Comparison of ENCODE assay signal across 19 cellular contexts in genomic region chr22:44311855-44312170, GRCh38. TPM values are rescaled to one million over a fixed set of nuclear protein-coding genes. Genes with fewer than 3 reads are reported as not detected.
DNase-seq lines count a peak whose midpoint lies in the region; ATAC-seq, FAIRE-seq and TF ChIP-seq lines count a peak whose summit lies in the region.
"Had no signal": no experiment of that assay in that cellular context is flagged by ENCODE, and none has a peak within 500 bp of the region (broad histone marks: within the 10 kb centered on the region; RNA-seq: fewer than 3 reads in every experiment).

No MANE protein-coding gene starts in this region.

- H3K36me3 ChIP-seq in breast epithelium (no peaks in the 10 kb centered on the region), bronchial epithelial cell (ENCODE audit: control insufficient read depth, insufficient read depth, low read length) (no peaks in the 10 kb centered on the region), keratinocyte (ENCODE audit: control insufficient read depth in 2 of 2, extremely low read depth in 1 of 2, insufficient read depth in 2 of 2, low read length in 2 of 2) (no peaks in the 10 kb centered on the region), vagina (no peaks in the 10 kb centered on the region), thyroid gland (no peaks in the 10 kb centered on the region)
- no peaks in the 10 kb centered on the region for H3K36me3 ChIP-seq in CD8-positive, alpha-beta T cell (ENCODE audit: insufficient read depth, low read length)
- H3K36me3 ChIP-seq: heart right ventricle had no signal

- WGBS in thyroid gland, 2 donors, result 54 to 72% methylated on average over 3 of the region's 3 CpGs

- no peak overlapping the region for H3K4me3 ChIP-seq in breast epithelium
- H3K4me3 ChIP-seq in bronchial epithelial cell (ENCODE audit: low read depth, low read length), result no peak overlapping the region
- no peak overlapping the region for H3K4me3 ChIP-seq in keratinocyte (ENCODE audit: control insufficient read depth in 2 of 3, extremely low read depth in 1 of 3, insufficient read depth in 2 of 3, low read depth in 1 of 3, low read length in 3 of 3)
- H3K4me3 ChIP-seq in vagina, result peak overlapping the region; percentile 27 to 45
- H3K4me3 ChIP-seq in thyroid gland (replicated peaks in 1 of 3), result no peak overlapping the region
- no peak overlapping the region for H3K4me3 ChIP-seq in CD8-positive, alpha-beta T cell (ENCODE audit: low read depth, low read length)
- H3K4me3 ChIP-seq: heart right ventricle, PC-9, skin epidermis had no signal

- TF ChIP-seq POLR2A in breast epithelium (IDR thresholded peaks at IDR 0.05) (no peak), vagina (IDR thresholded peaks at IDR 0.05) (no peak), thyroid gland (IDR thresholded peaks at IDR 0.05) (no peak)

- DNase-seq in MCF 10A (ENCODE audit: unreplicated experiment) (peak; percentile 43), breast epithelium (ENCODE audit: low spot score in 2 of 2) (no peak), bronchial epithelial cell (ENCODE audit: low read depth) (peak; percentile 69), keratinocyte (ENCODE audit: low read depth, low spot score) (peak; percentile 46), vagina (ENCODE audit: extremely low spot score in 2 of 2) (no peak), thyroid gland (no peak)
- DNase-seq in activated CD4-positive, alpha-beta T cell treated with anti-CD3 and anti-CD28 coated beads, Interleukin-2, amount 50 U/mL, for 48 hours, result no peak
- no peak for DNase-seq in CD8-positive, alpha-beta T cell
- DNase-seq: 8988T; activated CD4-positive, alpha-beta T cell treated with anti-CD3 and anti-CD28 coated beads for 1 hour; activated T-cell treated with anti-CD3 and anti-CD28 coated beads, Interleukin-2, amount 50 U/mL, for 72 hours; amygdala; effector memory CD4-positive, alpha-beta T cell; heart right ventricle; NCI-H1417; PC-9; T-helper 17 cell had no signal

- H3K27me3 ChIP-seq in breast epithelium, result peaks cover 0 to 9% of the 10 kb centered on the region in 2 donors
- H3K27me3 ChIP-seq in bronchial epithelial cell (ENCODE audit: control insufficient read depth, insufficient read depth, low read length), result no peaks in the 10 kb centered on the region
- peaks cover 5% of the 10 kb centered on the region for H3K27me3 ChIP-seq in keratinocyte (ENCODE audit: control insufficient read depth, extremely low read depth, insufficient read depth, low read length)
- H3K27me3 ChIP-seq in vagina, result no peaks in the 10 kb centered on the region
- H3K27me3 ChIP-seq in thyroid gland, result no peaks in the 10 kb centered on the region
- H3K27me3 ChIP-seq in CD8-positive, alpha-beta T cell (ENCODE audit: insufficient read depth, low read length), result no peaks in the 10 kb centered on the region
- H3K27me3 ChIP-seq: heart right ventricle had no signal

- CTCF ChIA-PET in MCF 10A (lab: Yijun Ruan, JAX), result no interaction called here
- CTCF ChIA-PET in CD8-positive, alpha-beta T cell (lab: Charles Lee), result no interaction called here

- peak overlapping the region; percentile 42 for H3K9ac ChIP-seq in keratinocyte (ENCODE audit: control insufficient read depth, extremely low read depth, insufficient read depth, low read length)

- no peaks in the 10 kb centered on the region for H3K79me2 ChIP-seq in keratinocyte (ENCODE audit: control insufficient read depth, insufficient read depth, low read length)

- H3K36me3 Mint-ChIP-seq in MCF 10A (ENCODE audit: insufficient read depth, unreplicated experiment), result no peaks in the 10 kb centered on the region
- no peaks in the 10 kb centered on the region for H3K36me3 Mint-ChIP-seq in CD8-positive, alpha-beta T cell

- H3K4me1 ChIP-seq in breast epithelium (no peaks in the 10 kb centered on the region), keratinocyte (ENCODE audit: control insufficient read depth, extremely low read depth, insufficient read depth, low read length) (peaks cover 48% of the 10 kb centered on the region), vagina (peaks cover 61% of the 10 kb centered on the region), thyroid gland (no peaks in the 10 kb centered on the region)
- H3K4me1 ChIP-seq in CD8-positive, alpha-beta T cell (ENCODE audit: insufficient read depth, low read length), result peaks cover 32% of the 10 kb centered on the region

- H2AFZ ChIP-seq in keratinocyte (ENCODE audit: control insufficient read depth, low read length), result no peak overlapping the region
- H2AFZ ChIP-seq: PC-9 had no signal

- no peaks in the 10 kb centered on the region for H3K9me3 ChIP-seq in breast epithelium
- H3K9me3 ChIP-seq in keratinocyte (ENCODE audit: control insufficient read depth, low read depth, low read length), result no peaks in the 10 kb centered on the region
- no peaks in the 10 kb centered on the region for H3K9me3 ChIP-seq in vagina
- no peaks in the 10 kb centered on the region for H3K9me3 ChIP-seq in thyroid gland
- no peaks in the 10 kb centered on the region for H3K9me3 ChIP-seq in CD8-positive, alpha-beta T cell (ENCODE audit: low read length)
- H3K9me3 ChIP-seq: heart right ventricle had no signal

- H3K27ac ChIP-seq in breast epithelium (no peak overlapping the region), keratinocyte (ENCODE audit: control insufficient read depth, insufficient read depth, low read length) (peak overlapping the region; percentile 43), vagina (peak overlapping the region; percentile 92), thyroid gland (no peak overlapping the region)
- no peak overlapping the region for H3K27ac ChIP-seq in CD8-positive, alpha-beta T cell (ENCODE audit: low read depth, low read length)
- H3K27ac ChIP-seq: heart right ventricle, PC-9 had no signal

- peaks cover 12% of the 10 kb centered on the region for H3K4me1 Mint-ChIP-seq in MCF 10A (ENCODE audit: insufficient read depth, unreplicated experiment)
- peaks cover 10% of the 10 kb centered on the region for H3K4me1 Mint-ChIP-seq in CD8-positive, alpha-beta T cell (ENCODE audit: low read depth)
- H3K4me1 Mint-ChIP-seq: T-helper 17 cell had no signal

- ATAC-seq in CD8-positive, alpha-beta T cell, result no peak
- ATAC-seq: activated T-cell treated with anti-CD3 and anti-CD28 coated beads, Interleukin-2, amount 50 U/mL, for 72 hours; heart right ventricle; left ventricle myocardium superior; T-helper 17 cell had no signal

- no peak for FAIRE-seq in bronchial epithelial cell (lab: Jason Lieb, UNC)
- FAIRE-seq in keratinocyte (lab: Jason Lieb, UNC), result peak; percentile 5

- BruUV-seq in MCF 10A (replicated peaks; lab: Mats Ljungman, UMichigan), result no TSS peak

- H3K27me3 Mint-ChIP-seq in MCF 10A (ENCODE audit: insufficient read depth, unreplicated experiment), result no peaks in the 10 kb centered on the region
- no peaks in the 10 kb centered on the region for H3K27me3 Mint-ChIP-seq in CD8-positive, alpha-beta T cell (ENCODE audit: low read depth)

- no peak for TF ChIP-seq CTCF in MCF 10A (IDR thresholded peaks at IDR 0.05; ENCODE audit: unreplicated experiment)
- no peak for TF ChIP-seq CTCF in breast epithelium (IDR thresholded peaks at IDR 0.05)
- no peak for TF ChIP-seq CTCF in bronchial epithelial cell (IDR thresholded peaks at IDR 0.05; ENCODE audit: insufficient read depth, low read length, severe bottlenecking)
- TF ChIP-seq CTCF in keratinocyte (optimal IDR thresholded peaks at IDR 0.05 in 1 of 3, IDR thresholded peaks at IDR 0.05 in 1 of 3, conservative IDR thresholded peaks at IDR 0.05 in 1 of 3; ENCODE audit: extremely low read depth in 1 of 3, insufficient read depth in 2 of 3, low read length in 3 of 3), result no peak
- no peak for TF ChIP-seq CTCF in vagina (IDR thresholded peaks at IDR 0.05)
- no peak for TF ChIP-seq CTCF in thyroid gland (IDR thresholded peaks at IDR 0.05)
- no peak for TF ChIP-seq CTCF in CD8-positive, alpha-beta T cell (IDR thresholded peaks at IDR 0.05)

- peak overlapping the region; percentile 38 for H3K4me3 Mint-ChIP-seq in MCF 10A (ENCODE audit: unreplicated experiment)
- H3K4me3 Mint-ChIP-seq in CD8-positive, alpha-beta T cell, result no peak overlapping the region
- H3K4me3 Mint-ChIP-seq: activated T-cell treated with anti-CD3 and anti-CD28 coated beads, Interleukin-2, amount 50 U/mL, for 72 hours; T-helper 17 cell had no signal

- H3K9me3 Mint-ChIP-seq in MCF 10A (ENCODE audit: unreplicated experiment), result no peaks in the 10 kb centered on the region
- H3K9me3 Mint-ChIP-seq in CD8-positive, alpha-beta T cell, result no peaks in the 10 kb centered on the region
- H3K9me3 Mint-ChIP-seq: activated T-cell treated with anti-CD3 and anti-CD28 coated beads, Interleukin-2, amount 50 U/mL, for 72 hours had no signal

- H3K27ac Mint-ChIP-seq in MCF 10A (ENCODE audit: low read depth, unreplicated experiment), result peak overlapping the region; percentile 49
- H3K27ac Mint-ChIP-seq in CD8-positive, alpha-beta T cell, result no peak overlapping the region
- H3K27ac Mint-ChIP-seq: activated T-cell treated with anti-CD3 and anti-CD28 coated beads, Interleukin-2, amount 50 U/mL, for 72 hours; T-helper 17 cell had no signal

- POLR2A ChIA-PET in MCF 10A (lab: Yijun Ruan, JAX), result no interaction called here
- POLR2A ChIA-PET in CD8-positive, alpha-beta T cell (lab: Charles Lee), result no interaction called here

- dilution Hi-C loops in keratinocyte (cut with MboI; ENCODE audit: extremely low pct_ligation_motif_present, low sequenced_read_pairs), result no loop called here

- no peaks in the 10 kb centered on the region for H4K20me1 ChIP-seq in keratinocyte (ENCODE audit: control insufficient read depth, extremely low read depth, insufficient read depth, low read length)

- intact Hi-C loops in MCF 10A (cut with micrococcal nuclease), result loop anchor here (5.0 kb wide), 1 partner anchor 50 kb away; no protein-coding TSS in a partner anchor
- intact Hi-C loops in breast epithelium (cut with DNase I; ENCODE audit: low total_unique reads), result no loop called here
- intact Hi-C loops in vagina (cut with DNase I), result no loop called here
- intact Hi-C loops in thyroid gland (cut with DNase I), result no loop called here
- intact Hi-C loops in CD8-positive, alpha-beta T cell (cut with DNase I, micrococcal nuclease), result no loop called here

- H3K9me1 ChIP-seq in keratinocyte (ENCODE audit: control insufficient read depth, extremely low read depth, insufficient read depth, low read length), result no peaks in the 10 kb centered on the region

- H3K4me2 ChIP-seq in keratinocyte (ENCODE audit: control insufficient read depth, extremely low read depth, insufficient read depth, low read depth, low read length), result peak overlapping the region; percentile 13
- H3K4me2 ChIP-seq: PC-9 had no signal

RNA-seq across cellular contexts. Expression of gene SHISAL1, which starts 0.9 kb away (rescaled TPM):
- 1.6 and 3.7 TPM in 2 replicates for total RNA-seq in MCF 10A (2022)
- total RNA-seq in breast epithelium, result 1 to 10 TPM in 1 of 3 donors, under 1 TPM in 2; 0.32 to 1.2 (median 0.33) TPM
- total RNA-seq in bronchial epithelial cell, result under 0.01 and 0.26 TPM in 2 replicates
- polyA plus RNA-seq in keratinocyte, result 0.18 to 1.5 TPM (median 0.24 TPM) in 3 replicates
- 0.11 TPM for polyA plus RNA-seq in keratinocyte (2011; ENCODE audit: low read depth)
- 0.36 and 0.40 TPM in 2 replicates for polyA plus RNA-seq in keratinocyte (2011; cell fraction: cytosol; rRNA removed)
- polyA plus RNA-seq in keratinocyte (2011; cell fraction: nucleus; rRNA removed), result 1.6 and 2.2 TPM in 2 replicates
- polyA plus RNA-seq in keratinocyte (2012; ENCODE audit: low replicate concordance), result 0.15 and 0.34 TPM in 2 replicates
- polyA minus RNA-seq in keratinocyte, result 0.29 to 2.3 TPM (median 0.30 TPM) in 3 replicates
- polyA minus RNA-seq in keratinocyte (2011; cell fraction: cytosol; rRNA and poly(A)+ RNA removed), result 0.58 TPM
- 1.3 and 2.6 TPM in 2 replicates for polyA minus RNA-seq in keratinocyte (2011; cell fraction: nucleus; rRNA and poly(A)+ RNA removed)
- 7.6 TPM for total RNA-seq in vagina
- total RNA-seq in thyroid gland, result 1 to 10 TPM in 2 of 4 donors, under 1 TPM in 2; 0.22 to 1.9 (median 1.0) TPM
- total RNA-seq in CD8-positive, alpha-beta T cell, result not detected
- total RNA-seq: activated T-cell treated with anti-CD3 and anti-CD28 coated beads, Interleukin-2, amount 50 U/mL, for 72 hours; T-helper 17 cell had no signal

Comparison
In these comparisons a context has a peak if more than half of its experiments do, and no peak if none do; other contexts are left out.
1. DNase-seq: peak in MCF 10A (single experiment), bronchial epithelial cell (single experiment) and keratinocyte (single experiment); none in breast epithelium (0 of 2), vagina (0 of 2), activated CD4-positive, alpha-beta T cell treated with anti-CD3 and anti-CD28 coated beads, Interleukin-2, amount 50 U/mL, for 48 hours (0 of 2), thyroid gland (0 of 2) and CD8-positive, alpha-beta T cell (0 of 7).
2. H3K27ac ChIP-seq: peak in keratinocyte (single experiment) and vagina (single experiment); none in breast epithelium (0 of 2), thyroid gland (0 of 3) and CD8-positive, alpha-beta T cell (single experiment).
3. H3K4me3 ChIP-seq: peak in vagina (2 of 2); none in breast epithelium (0 of 3), bronchial epithelial cell (single experiment), keratinocyte (0 of 3), thyroid gland (0 of 3) and CD8-positive, alpha-beta T cell (single experiment).